ENCODE assay signal across 1 cellular context in genomic region chr3:32959370-32959769, GRCh38.
TF ChIP-seq lines count a peak whose summit lies in the region.

No MANE protein-coding gene starts in this region.

TF ChIP-seq in GM23338, 12 proteins besides CTCF, POLR2A, EP300 and RAD21:
- TF ChIP-seq, protein P1, sequence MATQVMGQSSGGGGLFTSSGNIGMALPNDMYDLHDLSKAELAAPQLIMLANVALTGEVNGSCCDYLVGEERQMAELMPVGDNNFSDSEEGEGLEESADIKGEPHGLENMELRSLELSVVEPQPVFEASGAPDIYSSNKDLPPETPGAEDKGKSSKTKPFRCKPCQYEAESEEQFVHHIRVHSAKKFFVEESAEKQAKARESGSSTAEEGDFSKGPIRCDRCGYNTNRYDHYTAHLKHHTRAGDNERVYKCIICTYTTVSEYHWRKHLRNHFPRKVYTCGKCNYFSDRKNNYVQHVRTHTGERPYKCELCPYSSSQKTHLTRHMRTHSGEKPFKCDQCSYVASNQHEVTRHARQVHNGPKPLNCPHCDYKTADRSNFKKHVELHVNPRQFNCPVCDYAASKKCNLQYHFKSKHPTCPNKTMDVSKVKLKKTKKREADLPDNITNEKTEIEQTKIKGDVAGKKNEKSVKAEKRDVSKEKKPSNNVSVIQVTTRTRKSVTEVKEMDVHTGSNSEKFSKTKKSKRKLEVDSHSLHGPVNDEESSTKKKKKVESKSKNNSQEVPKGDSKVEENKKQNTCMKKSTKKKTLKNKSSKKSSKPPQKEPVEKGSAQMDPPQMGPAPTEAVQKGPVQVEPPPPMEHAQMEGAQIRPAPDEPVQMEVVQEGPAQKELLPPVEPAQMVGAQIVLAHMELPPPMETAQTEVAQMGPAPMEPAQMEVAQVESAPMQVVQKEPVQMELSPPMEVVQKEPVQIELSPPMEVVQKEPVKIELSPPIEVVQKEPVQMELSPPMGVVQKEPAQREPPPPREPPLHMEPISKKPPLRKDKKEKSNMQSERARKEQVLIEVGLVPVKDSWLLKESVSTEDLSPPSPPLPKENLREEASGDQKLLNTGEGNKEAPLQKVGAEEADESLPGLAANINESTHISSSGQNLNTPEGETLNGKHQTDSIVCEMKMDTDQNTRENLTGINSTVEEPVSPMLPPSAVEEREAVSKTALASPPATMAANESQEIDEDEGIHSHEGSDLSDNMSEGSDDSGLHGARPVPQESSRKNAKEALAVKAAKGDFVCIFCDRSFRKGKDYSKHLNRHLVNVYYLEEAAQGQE (IDR thresholded peaks at IDR 0.05; ENCODE audit: unreplicated experiment): peak; percentile 59
- TF ChIP-seq ETS1 (IDR thresholded peaks at IDR 0.05): no peak
